In genomic region chr1:184860535-184860934, GRCh38 we compare ENCODE assay signal across 12 cellular contexts.
A peak's percentile ranks its signal among the peaks of the same experiment; 100 is the strongest.
DNase-seq lines count a peak whose midpoint lies in the region; ATAC-seq and TF ChIP-seq lines count a peak whose summit lies in the region.
"Had no signal": no experiment of that assay in that cellular context is flagged by ENCODE, and none has a peak within 500 bp of the region (broad histone marks: within the 10 kb centered on the region; RNA-seq: fewer than 3 reads in every experiment).

No MANE protein-coding gene starts in this region.

- H3K4me3 ChIP-seq in AG10803 (ENCODE audit: low read length) (no peak overlapping the region), ascending aorta (no peak overlapping the region)
- H3K4me3 ChIP-seq: GM23338 had no signal

- peaks cover 0 to 7% of the 10 kb centered on the region in 2 donors for H3K4me1 ChIP-seq in ascending aorta

- ATAC-seq in GM19023 (IDR thresholded peaks at IDR 0.05; ENCODE audit: unreplicated experiment) (peak; percentile 26), HG02759 (IDR thresholded peaks at IDR 0.05; ENCODE audit: unreplicated experiment) (peak; percentile 32)
- ATAC-seq: GM23338 had no signal

- TF ChIP-seq CTCF in AG10803 (conservative IDR thresholded peaks at IDR 0.05; ENCODE audit: low read length) (no peak), ascending aorta (IDR thresholded peaks at IDR 0.05) (no peak)

- H3K27ac ChIP-seq in ascending aorta = peak overlapping the region; percentile 21 to 29

- peak; percentile 53 for DNase-seq in AG10803 (ENCODE audit: low read depth)
- DNase-seq in ascending aorta (ENCODE audit: low spot score in 2 of 2) = no peak
- no peak for DNase-seq in T-helper 1 cell
- DNase-seq in posterior cingulate gyrus = no peak
- DNase-seq in activated CD4-positive, alpha-beta T cell treated with anti-CD3 and anti-CD28 coated beads for 48 hours = no peak
- DNase-seq in LoVo (ENCODE audit: low spot score) = no peak
- DNase-seq: ACHN, glutamatergic neuron, T-helper 9 cell had no signal

- intact Hi-C loops in ascending aorta (cut with DNase I) = no loop called here
- intact Hi-C loops in posterior cingulate gyrus (cut with DNase I) = no loop called here

- no peaks in the 10 kb centered on the region for H3K36me3 ChIP-seq in ascending aorta

- H3K27me3 ChIP-seq in ascending aorta = no peaks in the 10 kb centered on the region

- no peaks in the 10 kb centered on the region for H3K9me3 ChIP-seq in ascending aorta
